Comparison of ENCODE assay signal across 8 cellular contexts in the genomic region with DNA sequence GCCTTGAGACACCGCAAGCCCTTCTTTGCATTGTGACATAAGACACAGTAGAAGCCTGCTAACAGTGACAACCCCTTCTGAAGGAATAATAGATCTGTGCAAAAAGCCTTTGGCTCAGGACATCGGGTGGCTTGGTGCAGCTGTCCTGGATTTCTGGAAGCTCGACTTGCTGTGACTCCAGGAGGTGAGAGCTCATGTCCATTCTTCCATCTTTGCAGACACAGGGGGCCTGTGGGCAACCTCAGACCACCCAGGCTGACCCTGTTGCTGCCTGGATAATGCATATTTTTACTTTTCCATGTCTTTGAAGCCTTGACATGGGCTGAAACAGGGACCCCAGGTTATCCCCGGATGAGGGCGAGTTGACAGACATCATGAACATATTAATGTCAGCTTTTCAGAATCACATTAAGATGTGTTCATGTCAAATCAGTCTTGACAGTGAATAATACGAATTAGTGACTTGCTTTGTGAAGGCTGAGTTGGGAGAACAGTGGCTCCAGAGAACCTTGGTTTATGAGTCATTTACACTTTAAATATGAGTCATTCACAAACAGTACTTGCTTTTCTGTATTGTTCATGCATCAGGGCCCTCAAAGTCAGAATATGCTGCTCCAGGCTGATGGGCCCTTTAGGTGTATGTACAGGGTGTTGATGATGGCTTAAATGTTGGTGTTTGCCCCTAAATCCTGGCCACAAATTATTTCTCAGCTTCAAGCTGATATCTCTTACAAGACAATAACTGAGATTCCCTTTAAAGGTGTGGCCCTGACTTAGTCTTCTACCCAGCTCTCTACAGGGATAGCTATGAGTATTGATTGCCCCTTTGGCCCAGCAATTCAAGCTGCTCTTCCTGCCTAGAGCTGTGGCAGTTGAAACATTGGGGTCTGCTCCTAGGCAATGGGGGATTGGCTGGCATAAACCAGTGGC.
DNase-seq lines count a peak whose midpoint lies in the region; ATAC-seq and TF ChIP-seq lines count a peak whose summit lies in the region.

No MANE protein-coding gene starts in this region.

- TF ChIP-seq EP300 in neural cell (conservative IDR thresholded peaks at IDR 0.05; ENCODE audit: poor library complexity, severe bottlenecking) = peak; percentile 98

- no peak for TF ChIP-seq POLR2A in uterus (IDR thresholded peaks at IDR 0.05)

- no peaks in the 10 kb centered on the region for H3K9me3 ChIP-seq in neural cell (ENCODE audit: low read length)
- peaks cover 0 to 2% of the 10 kb centered on the region in 2 donors for H3K9me3 ChIP-seq in uterus

- peak; percentile 96 for ATAC-seq in GM18519 (IDR thresholded peaks at IDR 0.05; ENCODE audit: low FRiP score, unreplicated experiment)
- peak; percentile 99 for ATAC-seq in HG02870 (IDR thresholded peaks at IDR 0.05; ENCODE audit: unreplicated experiment)

- H3K4me3 Mint-ChIP-seq in T-helper 2 cell treated with Interferon-gamma antibody and Interleukin-4, amounts not matched to agents 5 μg/mL and 100 μg/mL, for 36 hours = no peak overlapping the region

- H4K20me1 ChIP-seq in neural cell (ENCODE audit: insufficient read depth) = no peaks in the 10 kb centered on the region

- no peak overlapping the region for H2AFZ ChIP-seq in neural cell (ENCODE audit: low read depth, low read length)

- intact Hi-C loops in uterus (cut with DNase I; ENCODE audit: low total_unique reads) (no loop called here), cardiac septum (cut with DNase I) (no loop called here)

- H3K36me3 ChIP-seq in neural cell (ENCODE audit: insufficient read depth, low read length) (no peaks in the 10 kb centered on the region), uterus (no peaks in the 10 kb centered on the region)

- peaks cover 8% of the 10 kb centered on the region for H3K27me3 Mint-ChIP-seq in T-helper 2 cell treated with Interferon-gamma antibody and Interleukin-4, amounts not matched to agents 5 μg/mL and 100 μg/mL, for 36 hours (ENCODE audit: low read depth)

- H3K4me1 Mint-ChIP-seq in T-helper 2 cell treated with Interferon-gamma antibody and Interleukin-4, amounts not matched to agents 5 μg/mL and 100 μg/mL, for 36 hours (ENCODE audit: low read depth) = peaks cover 6% of the 10 kb centered on the region

- TF ChIP-seq RAD21 in neural cell (conservative IDR thresholded peaks at IDR 0.05) = no peak

- H3K27ac ChIP-seq in neural cell (ENCODE audit: low read length) (peak overlapping the region; percentile 90), uterus (no peak overlapping the region)

- H3K9me2 ChIP-seq in neural cell (ENCODE audit: insufficient read depth, low read length) = no peaks in the 10 kb centered on the region

- peak; percentile 26 for DNase-seq in T-helper 2 cell treated with Interferon-gamma antibody and Interleukin-4, amounts not matched to agents 5 μg/mL and 100 μg/mL, for 36 hours (ENCODE audit: low spot score)
- DNase-seq in uterus (no peak), NCI-H1048 (lab: John Stamatoyannopoulos, UW) (no peak), cardiac septum (ENCODE audit: low spot score) (no peak), activated gamma-delta T cell (lab: John Stamatoyannopoulos, UW) (no peak)

- no peaks in the 10 kb centered on the region for H3K79me2 ChIP-seq in neural cell (replicated peaks; ENCODE audit: insufficient read depth, low read length)

- peak overlapping the region; percentile 64 for H3K9ac ChIP-seq in neural cell (ENCODE audit: low read length)

- H3K36me3 Mint-ChIP-seq in T-helper 2 cell treated with Interferon-gamma antibody and Interleukin-4, amounts not matched to agents 5 μg/mL and 100 μg/mL, for 36 hours (ENCODE audit: low read depth) = no peaks in the 10 kb centered on the region

- peak overlapping the region; percentile 48 for H3K4me3 ChIP-seq in neural cell (ENCODE audit: low read length)
- H3K4me3 ChIP-seq in uterus = no peak overlapping the region

- no peaks in the 10 kb centered on the region for H3K4me1 ChIP-seq in uterus

- H3K27me3 ChIP-seq in neural cell (ENCODE audit: insufficient read depth, low read depth, low read length) (no peaks in the 10 kb centered on the region), uterus (no peaks in the 10 kb centered on the region)

- H3F3A ChIP-seq in neural cell (ENCODE audit: insufficient read depth, low read length, poor library complexity, severe bottlenecking) = peaks cover 4% of the 10 kb centered on the region

- peaks cover 11% of the 10 kb centered on the region for H3K9me3 Mint-ChIP-seq in T-helper 2 cell treated with Interferon-gamma antibody and Interleukin-4, amounts not matched to agents 5 μg/mL and 100 μg/mL, for 36 hours

- H3K27ac Mint-ChIP-seq in T-helper 2 cell treated with Interferon-gamma antibody and Interleukin-4, amounts not matched to agents 5 μg/mL and 100 μg/mL, for 36 hours = no peak overlapping the region

- peak overlapping the region; percentile 9 for H3K4me2 ChIP-seq in neural cell (ENCODE audit: low read length)

- no peak for TF ChIP-seq CTCF in neural cell (IDR thresholded peaks at IDR 0.05; ENCODE audit: poor library complexity, severe bottlenecking)
- TF ChIP-seq CTCF in uterus (IDR thresholded peaks at IDR 0.05) = no peak

TF ChIP-seq in neural cell, 6 proteins besides CTCF, POLR2A, EP300 and RAD21:
- peak; percentile 71 for TF ChIP-seq POLR2AphosphoS5 (IDR thresholded peaks at IDR 0.05)
- TF ChIP-seq TAF1 (IDR thresholded peaks at IDR 0.05; ENCODE audit: low read depth) = no peak
- no peak for TF ChIP-seq SMC3 (conservative IDR thresholded peaks at IDR 0.05; ENCODE audit: poor library complexity)
- no peak for TF ChIP-seq MXI1 (conservative IDR thresholded peaks at IDR 0.05; ENCODE audit: poor library complexity, severe bottlenecking)
- no peak for TF ChIP-seq EZH2 (IDR thresholded peaks at IDR 0.05; ENCODE audit: borderline replicate concordance, insufficient read depth, low read length, poor library complexity, severe bottlenecking)
- TF ChIP-seq REST (IDR thresholded peaks at IDR 0.05; ENCODE audit: borderline replicate concordance) = peak; percentile 63
TF ChIP-seq in neural cell: peak in this region for 2.
